Comparison of ENCODE assay signal across 8 cellular contexts in genomic region chr2:62705007-62705829, GRCh38. TPM values are rescaled to one million over a fixed set of nuclear protein-coding genes. Genes with fewer than 3 reads are reported as not detected.
DNase-seq lines count a peak whose midpoint lies in the region; ATAC-seq and TF ChIP-seq lines count a peak whose summit lies in the region.

Gene EHBP1 (plus strand): TSS chr2:62705713. CDS start chr2:62707192, 1,479 bp downstream.

- ATAC-seq in GM21737 (IDR thresholded peaks at IDR 0.05; ENCODE audit: unreplicated experiment): peak; percentile 97

- H3K4me2 ChIP-seq in KMS-11: peak within 1 kb of the TSS; percentile 92

- 0 to 1% methylated on average over 43 to 45 of the region's 45 CpGs for WGBS in esophagus, 2 donors

- H3K27ac ChIP-seq in KMS-11 (peak within 1 kb of the TSS; percentile 53), Peyer's patch (peak within 1 kb of the TSS; percentile 84 to 96 (median 90)), esophagus (ENCODE audit: low read depth in 2 of 2, low read length in 1 of 2) (peak within 1 kb of the TSS; percentile 91 to 96)

- DNase-seq in DMS53 treated with DMSO at 0.1 percent for 48 hours (lab: John Stamatoyannopoulos, UW; ENCODE audit: unreplicated experiment): peak; percentile 99
- peak; percentile 97 to 100 (median 99) for DNase-seq in Peyer's patch
- peak; percentile 99 for DNase-seq in activated T-cell treated with anti-CD3 and anti-CD28 coated beads, Interleukin-2, amount 50 U/mL, for 48 hours
- peak; percentile 94 to 95 for DNase-seq in stimulated activated CD8-positive, alpha-beta memory T cell treated with anti-CD3 and anti-CD28 coated beads, Interleukin-7, amount 100 ng/mL, for 1 hour (ENCODE audit: low read depth in 2 of 2)

- peak within 1 kb of the TSS; percentile 67; the same call in 1 of the 2 replicates for H3K9ac ChIP-seq in KMS-11
- peak within 1 kb of the TSS; percentile 84 for H3K9ac ChIP-seq in mucosa of stomach (ENCODE audit: low read length)

- peak; percentile 78 to 90 for TF ChIP-seq POLR2A in Peyer's patch (IDR thresholded peaks at IDR 0.05)

- H3K4me1 ChIP-seq in KMS-11 (ENCODE audit: low read depth, poor library complexity, severe bottlenecking): peaks cover 32% of the 10 kb centered on the region
- H3K4me1 ChIP-seq in Peyer's patch: peaks cover 0 to 26% (median 1%) of the 10 kb centered on the region in 4 donors
- H3K4me1 ChIP-seq in esophagus (ENCODE audit: control insufficient read depth in 2 of 2, insufficient read depth in 2 of 2, low read length in 1 of 2): no peaks in the 10 kb centered on the region
- H3K4me1 ChIP-seq in mucosa of stomach (ENCODE audit: control insufficient read depth, insufficient read depth, low read length): peaks cover 14% of the 10 kb centered on the region

- H3K36me3 ChIP-seq in KMS-11 (ENCODE audit: insufficient read depth) (no peaks in the 10 kb centered on the region), Peyer's patch (no peaks in the 10 kb centered on the region), esophagus (ENCODE audit: control insufficient read depth in 2 of 2, insufficient read depth in 2 of 2, low read length in 1 of 2) (no peaks in the 10 kb centered on the region), mucosa of stomach (ENCODE audit: control insufficient read depth, insufficient read depth, low read length) (no peaks in the 10 kb centered on the region)

- H3K4me3 ChIP-seq in KMS-11 (IDR thresholded peaks at IDR 0.05; ENCODE audit: insufficient read depth, low read depth, low read length) (peak within 1 kb of the TSS; percentile 92), Peyer's patch (peak within 1 kb of the TSS; percentile 83 to 98 (median 94)), esophagus (ENCODE audit: low read depth in 1 of 2, low read length in 2 of 2) (peak within 1 kb of the TSS; percentile 79 to 91), mucosa of stomach (ENCODE audit: low read length) (peak within 1 kb of the TSS; percentile 95)

- H4K20me1 ChIP-seq in KMS-11 (ENCODE audit: insufficient read depth): no peaks in the 10 kb centered on the region

- H3K27me3 ChIP-seq in KMS-11 (ENCODE audit: insufficient read depth, low read depth): no peaks in the 10 kb centered on the region
- H3K27me3 ChIP-seq in Peyer's patch: no peaks in the 10 kb centered on the region
- no peaks in the 10 kb centered on the region for H3K27me3 ChIP-seq in esophagus (ENCODE audit: control insufficient read depth in 1 of 2, insufficient read depth in 2 of 2, low read length in 2 of 2)
- no peaks in the 10 kb centered on the region for H3K27me3 ChIP-seq in mucosa of stomach (ENCODE audit: control insufficient read depth, insufficient read depth, low read length)

- H2AFZ ChIP-seq in KMS-11 (ENCODE audit: low read depth): peak within 1 kb of the TSS; percentile 94

- H3K79me2 ChIP-seq in KMS-11 (ENCODE audit: insufficient read depth, low read depth): peaks cover 32% of the 10 kb centered on the region; the same call in 1 of the 2 replicates

- no peak for TF ChIP-seq CTCF in KMS-11 (conservative IDR thresholded peaks at IDR 0.05; ENCODE audit: low read depth, low read length)
- no peak for TF ChIP-seq CTCF in Peyer's patch (IDR thresholded peaks at IDR 0.05)

- H3K9me3 ChIP-seq in Peyer's patch (no peaks in the 10 kb centered on the region), esophagus (ENCODE audit: control insufficient read depth in 2 of 2, insufficient read depth in 1 of 2, low read depth in 1 of 2, low read length in 1 of 2) (no peaks in the 10 kb centered on the region), mucosa of stomach (ENCODE audit: control insufficient read depth, low read length) (no peaks in the 10 kb centered on the region)

RNA-seq across cellular contexts. Expression of gene EHBP1, which starts in this region (rescaled TPM):
- 100 to 1,000 TPM in 1 of 4 donors, 10 to 100 TPM in 3; 27.1 to 190 (median 60.8) TPM for total RNA-seq in Peyer's patch
- 10 to 100 TPM; 14.1 to 28.9 TPM for polyA plus RNA-seq in esophagus

Comparison
In these comparisons a context has a peak if more than half of its experiments do, and no peak if none do; other contexts are left out.
1. Peak in every context shown above with its lines: DNase-seq, ATAC-seq, H3K4me3 ChIP-seq and H3K27ac ChIP-seq.